ENCODE assay signal across 1 cellular context in the genomic region with DNA sequence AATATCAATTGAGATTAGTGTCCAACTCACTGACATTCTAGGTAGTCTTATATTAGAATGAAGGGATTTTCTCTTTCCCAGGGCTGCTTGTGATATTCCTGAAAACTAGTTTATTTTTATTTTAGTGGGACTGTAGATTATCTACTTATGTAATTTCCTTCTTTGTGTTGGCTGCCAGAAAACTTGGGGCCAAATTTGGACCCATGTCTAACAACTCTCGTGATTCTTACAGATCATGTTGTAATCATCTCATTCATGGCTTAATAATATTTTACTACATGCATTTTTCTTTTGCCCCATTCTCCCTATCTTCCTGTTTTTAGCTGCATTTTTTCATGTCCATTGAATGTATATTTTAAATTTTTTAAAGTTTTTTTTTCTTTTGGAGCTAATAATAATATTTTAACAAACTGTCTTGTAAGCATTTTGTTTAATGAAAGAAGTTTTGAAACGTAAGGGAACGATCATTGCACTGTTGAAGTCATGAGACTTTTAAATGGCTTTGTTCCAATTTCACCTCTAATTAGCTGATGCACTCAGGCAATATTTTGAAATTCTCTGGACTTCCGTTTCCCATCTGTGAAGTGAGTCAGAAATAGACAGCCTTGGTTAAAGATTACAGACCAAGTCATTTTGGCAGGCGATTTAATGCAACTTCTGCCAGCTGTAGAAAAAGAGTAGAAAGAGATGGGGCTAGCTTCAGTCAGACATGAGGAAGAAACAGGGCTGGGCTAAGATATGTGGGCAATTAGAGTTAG.
TF ChIP-seq lines count a peak whose summit lies in the region.

No MANE protein-coding gene starts in this region.

TF ChIP-seq in IMR-90, 13 proteins besides CTCF, POLR2A, EP300 and RAD21 (continued from another document):
- TF ChIP-seq, protein P1, sequence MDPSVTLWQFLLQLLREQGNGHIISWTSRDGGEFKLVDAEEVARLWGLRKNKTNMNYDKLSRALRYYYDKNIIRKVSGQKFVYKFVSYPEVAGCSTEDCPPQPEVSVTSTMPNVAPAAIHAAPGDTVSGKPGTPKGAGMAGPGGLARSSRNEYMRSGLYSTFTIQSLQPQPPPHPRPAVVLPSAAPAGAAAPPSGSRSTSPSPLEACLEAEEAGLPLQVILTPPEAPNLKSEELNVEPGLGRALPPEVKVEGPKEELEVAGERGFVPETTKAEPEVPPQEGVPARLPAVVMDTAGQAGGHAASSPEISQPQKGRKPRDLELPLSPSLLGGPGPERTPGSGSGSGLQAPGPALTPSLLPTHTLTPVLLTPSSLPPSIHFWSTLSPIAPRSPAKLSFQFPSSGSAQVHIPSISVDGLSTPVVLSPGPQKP (IDR thresholded peaks at IDR 0.05; ENCODE audit: borderline replicate concordance, low read depth, low read length) = no peak
- no peak for TF ChIP-seq RCOR1 (IDR thresholded peaks at IDR 0.05; ENCODE audit: insufficient replicate concordance, low read length)
- no peak for TF ChIP-seq USF2 (IDR thresholded peaks at IDR 0.05; ENCODE audit: low read depth, low read length)
- peak; percentile 65; the same call in 1 of the 2 replicates for TF ChIP-seq MAFK (IDR thresholded peaks at IDR 0.05; ENCODE audit: low read depth, low read length)
- peak; percentile 44; the same call in 1 of the 2 replicates for TF ChIP-seq CEBPB (IDR thresholded peaks at IDR 0.05; ENCODE audit: low read depth, low read length)
- TF ChIP-seq SMC3 (IDR thresholded peaks at IDR 0.05; ENCODE audit: low read depth, low read length) = no peak
- TF ChIP-seq FOS (IDR thresholded peaks at IDR 0.05; ENCODE audit: low read depth, low read length) = no peak
- no peak for TF ChIP-seq MXI1 (IDR thresholded peaks at IDR 0.05; ENCODE audit: borderline replicate concordance, low read depth, low read length)
- peak; percentile 13; the same call in 1 of the 2 replicates for TF ChIP-seq BHLHE40 (IDR thresholded peaks at IDR 0.05; ENCODE audit: low read depth, low read length)
- TF ChIP-seq NFE2L2 (IDR thresholded peaks at IDR 0.05; ENCODE audit: low read depth, low read length) = no peak
- TF ChIP-seq MAZ (IDR thresholded peaks at IDR 0.05; ENCODE audit: borderline replicate concordance, low read depth, low read length) = no peak
- TF ChIP-seq CHD1 (IDR thresholded peaks at IDR 0.05; ENCODE audit: low read depth, low read length) = no peak
TF ChIP-seq in IMR-90: peak in this region for 3.
